In the genomic region with DNA sequence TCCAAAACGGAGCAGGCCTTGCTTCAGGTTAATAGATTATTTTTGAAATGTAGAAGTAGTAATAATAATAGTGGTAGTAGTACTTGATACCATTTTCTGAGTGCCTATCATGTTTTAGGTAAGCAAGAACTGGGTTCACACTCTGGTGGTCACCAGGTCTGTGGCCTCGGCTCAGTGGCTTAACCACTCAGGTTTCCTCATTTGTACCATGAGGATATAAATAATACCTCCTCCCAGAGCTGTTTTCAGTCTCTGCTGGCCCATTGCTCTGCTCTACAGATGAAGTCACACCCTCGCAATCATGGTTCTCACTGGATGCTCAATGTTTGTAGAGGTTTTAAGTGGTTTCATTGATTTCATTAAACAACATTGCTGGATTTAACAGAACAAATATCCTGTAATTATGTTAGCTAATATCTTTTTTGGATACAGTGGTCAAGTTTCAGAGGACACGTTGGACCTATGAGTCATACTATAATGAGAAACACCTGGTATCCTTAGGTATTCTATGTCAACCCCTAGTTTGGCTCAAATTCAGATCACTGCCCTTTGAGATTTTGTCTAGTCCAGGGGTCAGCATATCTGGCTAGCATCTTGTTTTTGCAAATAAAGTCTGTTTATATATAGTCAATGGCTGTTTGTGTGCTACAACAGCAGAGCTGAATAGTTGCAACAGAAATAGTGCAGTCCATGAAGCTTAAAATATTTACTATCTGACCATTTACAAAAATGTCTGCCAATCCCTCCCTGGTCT, we compare ENCODE assay signal across 20 cellular contexts. TPM values are rescaled to one million over a fixed set of nuclear protein-coding genes. Genes with fewer than 3 reads are reported as not detected.
DNase-seq lines count a peak whose midpoint lies in the region; ATAC-seq and TF ChIP-seq lines count a peak whose summit lies in the region.
"Had no signal": no experiment of that assay in that cellular context is flagged by ENCODE, and none has a peak within 500 bp of the region (broad histone marks: within the 10 kb centered on the region; RNA-seq: fewer than 3 reads in every experiment).

No MANE protein-coding gene starts in this region.

- TF ChIP-seq CTCF in SK-N-SH (IDR thresholded peaks at IDR 0.05): no peak
- no peak for TF ChIP-seq CTCF in stomach (IDR thresholded peaks at IDR 0.05)

- intact Hi-C loops in stomach (cut with DNase I; ENCODE audit: low total_unique reads): no loop called here

- H3K9ac ChIP-seq in SK-N-SH: no peak overlapping the region

- peaks cover 9% of the 10 kb centered on the region for H3F3A ChIP-seq in SK-N-SH (replicated peaks; ENCODE audit: insufficient read depth)

- ATAC-seq in HG03571 (IDR thresholded peaks at IDR 0.05; ENCODE audit: unreplicated experiment): peak; percentile 41
- no peak for ATAC-seq in GM21737 (IDR thresholded peaks at IDR 0.05; ENCODE audit: unreplicated experiment)
- ATAC-seq: activated CD8-positive, alpha-beta T cell treated with anti-CD3 and anti-CD28 coated beads, Interleukin-2, amount 10 ng/mL, durations not matched to agents 7 days and 5 days; left colon; natural killer cell; Panc1; stimulated activated effector memory CD8-positive, alpha-beta T cell treated with anti-CD3 and anti-CD28 coated beads, Interleukin-12 subunit alpha, Interleukin-12 subunit beta, amount 100 ng/mL, for 72 hours; upper lobe of right lung had no signal

- no peak overlapping the region for H2AFZ ChIP-seq in SK-N-SH (ENCODE audit: low read depth)

- no peaks in the 10 kb centered on the region for H3K79me2 ChIP-seq in SK-N-SH (ENCODE audit: insufficient read depth)

- H4K20me1 ChIP-seq in SK-N-SH (ENCODE audit: insufficient read depth): no peaks in the 10 kb centered on the region

- TF ChIP-seq POLR2A in stomach (IDR thresholded peaks at IDR 0.05): no peak

- H3K9me3 ChIP-seq in SK-N-SH (no peaks in the 10 kb centered on the region), stomach (no peaks in the 10 kb centered on the region)
- H3K9me3 ChIP-seq: upper lobe of right lung had no signal

- H3K4me3 ChIP-seq in SK-N-SH (ENCODE audit: low read depth in 2 of 2, low read length in 1 of 2) (no peak overlapping the region), stomach (no peak overlapping the region)
- H3K4me3 ChIP-seq: cardiac muscle cell, upper lobe of right lung had no signal

- TF ChIP-seq EP300 in SK-N-SH (IDR thresholded peaks at IDR 0.05; ENCODE audit: borderline replicate concordance in 1 of 2, low read depth in 1 of 2, low read length in 1 of 2) (peak; percentile 50 to 72; a peak in 2 of 4 replicates), stomach (IDR thresholded peaks at IDR 0.05) (no peak)

- CTCF ChIA-PET in SK-N-SH (lab: Yijun Ruan, JAX): interaction anchor here (0.6 to 3.3 kb wide), 7 partner anchors 10 to 634 kb away, joined by 3 to 24 read pairs (median 5); no protein-coding TSS in a partner anchor

- DNase-seq in DMS53 (lab: John Stamatoyannopoulos, UW) (peak; percentile 83), SK-N-SH (peak; percentile 24), iris pigment epithelial cell (ENCODE audit: low read depth) (peak; percentile 17), stomach (no peak), NCI-H187 treated with DMSO at 0.1 percent for 48 hours (lab: John Stamatoyannopoulos, UW) (no peak), GF-D8 (lab: John Stamatoyannopoulos, UW) (no peak)
- DNase-seq: activated CD8-positive, alpha-beta T cell treated with anti-CD3 and anti-CD28 coated beads, Interleukin-2, amount 10 ng/mL, durations not matched to agents 7 days and 5 days; activated naive CD4-positive, alpha-beta T cell; GOT3; left colon; MV-4-11; natural killer cell; retina; stimulated activated CD4-positive, alpha-beta T cell treated with anti-CD3 and anti-CD28 coated beads, Interleukin-2, amount 100 ng/mL, for 48 hours; upper lobe of right lung had no signal

- no peaks in the 10 kb centered on the region for H3K27me3 ChIP-seq in SK-N-SH (ENCODE audit: insufficient read depth)
- H3K27me3 ChIP-seq in stomach: no peaks in the 10 kb centered on the region
- H3K27me3 ChIP-seq: upper lobe of right lung had no signal

- H3K36me3 ChIP-seq in SK-N-SH (replicated peaks in 1 of 2; ENCODE audit: control insufficient read depth in 1 of 2, insufficient read depth in 2 of 2, low read length in 1 of 2) (peaks cover 0 to 12% of the 10 kb centered on the region in 2 experiments), stomach (peaks cover under 1 to 57% (median 40%) of the 10 kb centered on the region in 4 donors)
- H3K36me3 ChIP-seq: cardiac muscle cell had no signal

- POLR2A ChIA-PET in SK-N-SH (lab: Yijun Ruan, JAX): no interaction called here

- TF ChIP-seq RAD21 in SK-N-SH (IDR thresholded peaks at IDR 0.05; ENCODE audit: low read length): no peak

- H3K4me1 ChIP-seq in SK-N-SH (ENCODE audit: control insufficient read depth in 1 of 2, insufficient read depth in 2 of 2, low read depth in 1 of 2, low read length in 1 of 2) (peaks cover 9 to 33% of the 10 kb centered on the region in 2 experiments; a peak in 3 of 4 replicates), stomach (peaks cover 16 to 54% (median 40%) of the 10 kb centered on the region in 4 donors)
- H3K4me1 ChIP-seq: upper lobe of right lung had no signal

- peak overlapping the region; percentile 65 to 96; a peak in 3 of 4 replicates for H3K27ac ChIP-seq in SK-N-SH (ENCODE audit: low read depth in 2 of 2, low read length in 1 of 2)
- H3K27ac ChIP-seq in stomach: peak overlapping the region in 2 of 5 donors; percentile 14 to 29
- H3K27ac ChIP-seq: cardiac muscle cell, upper lobe of right lung had no signal

- H3K4me2 ChIP-seq in SK-N-SH: no peak overlapping the region

- no peaks in the 10 kb centered on the region for H3K9me2 ChIP-seq in SK-N-SH

- 52% methylated on average over 4 of the region's 4 CpGs for WGBS in SK-N-SH (ENCODE audit: low lambda C conversion rate)
- WGBS in stomach, 5 donors: 63 to 69% (median 66%) methylated on average over 4 of the region's 4 CpGs

TF ChIP-seq in SK-N-SH, 30 proteins besides CTCF, POLR2A, EP300 and RAD21 (continues in another document):
- TF ChIP-seq GATA2 (CRISPR knock-in tag; IDR thresholded peaks at IDR 0.05): 0 out of 2 replicates have a peak, but pooled peaks have one; percentile 11
- TF ChIP-seq NFIC (IDR thresholded peaks at IDR 0.05; ENCODE audit: borderline replicate concordance): peak; percentile 86
- TF ChIP-seq TEAD4 (IDR thresholded peaks at IDR 0.05; ENCODE audit: borderline replicate concordance, insufficient read depth): peak; percentile 59; the same call in 1 of the 2 replicates
- TF ChIP-seq, protein P1, sequence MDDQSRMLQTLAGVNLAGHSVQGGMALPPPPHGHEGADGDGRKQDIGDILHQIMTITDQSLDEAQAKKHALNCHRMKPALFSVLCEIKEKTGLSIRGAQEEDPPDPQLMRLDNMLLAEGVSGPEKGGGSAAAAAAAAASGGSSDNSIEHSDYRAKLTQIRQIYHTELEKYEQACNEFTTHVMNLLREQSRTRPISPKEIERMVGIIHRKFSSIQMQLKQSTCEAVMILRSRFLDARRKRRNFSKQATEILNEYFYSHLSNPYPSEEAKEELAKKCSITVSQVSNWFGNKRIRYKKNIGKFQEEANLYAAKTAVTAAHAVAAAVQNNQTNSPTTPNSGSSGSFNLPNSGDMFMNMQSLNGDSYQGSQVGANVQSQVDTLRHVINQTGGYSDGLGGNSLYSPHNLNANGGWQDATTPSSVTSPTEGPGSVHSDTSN (IDR thresholded peaks at IDR 0.05): peak; percentile 52; the same call in 1 of the 2 replicates
- 0 out of 2 replicates have a peak, but pooled peaks have one; percentile 13 for TF ChIP-seq GABPA (IDR thresholded peaks at IDR 0.05; ENCODE audit: low read depth)
- TF ChIP-seq, protein P2, sequence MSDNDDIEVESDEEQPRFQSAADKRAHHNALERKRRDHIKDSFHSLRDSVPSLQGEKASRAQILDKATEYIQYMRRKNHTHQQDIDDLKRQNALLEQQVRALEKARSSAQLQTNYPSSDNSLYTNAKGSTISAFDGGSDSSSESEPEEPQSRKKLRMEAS (IDR thresholded peaks at IDR 0.05; ENCODE audit: low read depth): no peak
- TF ChIP-seq FOXJ3 (CRISPR knock-in tag; IDR thresholded peaks at IDR 0.05): no peak
- no peak for TF ChIP-seq NRF1 (IDR thresholded peaks at IDR 0.05; ENCODE audit: low read depth, low read length)
- no peak for TF ChIP-seq SMC3 (IDR thresholded peaks at IDR 0.05; ENCODE audit: low read depth, low read length)
- no peak for TF ChIP-seq CHD2 (IDR thresholded peaks at IDR 0.05; ENCODE audit: low read length, partially characterized antibody)
- TF ChIP-seq, protein P3, sequence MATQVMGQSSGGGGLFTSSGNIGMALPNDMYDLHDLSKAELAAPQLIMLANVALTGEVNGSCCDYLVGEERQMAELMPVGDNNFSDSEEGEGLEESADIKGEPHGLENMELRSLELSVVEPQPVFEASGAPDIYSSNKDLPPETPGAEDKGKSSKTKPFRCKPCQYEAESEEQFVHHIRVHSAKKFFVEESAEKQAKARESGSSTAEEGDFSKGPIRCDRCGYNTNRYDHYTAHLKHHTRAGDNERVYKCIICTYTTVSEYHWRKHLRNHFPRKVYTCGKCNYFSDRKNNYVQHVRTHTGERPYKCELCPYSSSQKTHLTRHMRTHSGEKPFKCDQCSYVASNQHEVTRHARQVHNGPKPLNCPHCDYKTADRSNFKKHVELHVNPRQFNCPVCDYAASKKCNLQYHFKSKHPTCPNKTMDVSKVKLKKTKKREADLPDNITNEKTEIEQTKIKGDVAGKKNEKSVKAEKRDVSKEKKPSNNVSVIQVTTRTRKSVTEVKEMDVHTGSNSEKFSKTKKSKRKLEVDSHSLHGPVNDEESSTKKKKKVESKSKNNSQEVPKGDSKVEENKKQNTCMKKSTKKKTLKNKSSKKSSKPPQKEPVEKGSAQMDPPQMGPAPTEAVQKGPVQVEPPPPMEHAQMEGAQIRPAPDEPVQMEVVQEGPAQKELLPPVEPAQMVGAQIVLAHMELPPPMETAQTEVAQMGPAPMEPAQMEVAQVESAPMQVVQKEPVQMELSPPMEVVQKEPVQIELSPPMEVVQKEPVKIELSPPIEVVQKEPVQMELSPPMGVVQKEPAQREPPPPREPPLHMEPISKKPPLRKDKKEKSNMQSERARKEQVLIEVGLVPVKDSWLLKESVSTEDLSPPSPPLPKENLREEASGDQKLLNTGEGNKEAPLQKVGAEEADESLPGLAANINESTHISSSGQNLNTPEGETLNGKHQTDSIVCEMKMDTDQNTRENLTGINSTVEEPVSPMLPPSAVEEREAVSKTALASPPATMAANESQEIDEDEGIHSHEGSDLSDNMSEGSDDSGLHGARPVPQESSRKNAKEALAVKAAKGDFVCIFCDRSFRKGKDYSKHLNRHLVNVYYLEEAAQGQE (IDR thresholded peaks at IDR 0.05; ENCODE audit: low read depth, low read length): no peak
- TF ChIP-seq YY1 (IDR thresholded peaks at IDR 0.05; ENCODE audit: low read depth): no peak
- no peak for TF ChIP-seq RFX5 (IDR thresholded peaks at IDR 0.05; ENCODE audit: low read length)
- no peak for TF ChIP-seq RCOR1 (IDR thresholded peaks at IDR 0.05; ENCODE audit: low read length)
- TF ChIP-seq ELF1 (IDR thresholded peaks at IDR 0.05): no peak

RNA-seq across cellular contexts. Expression of a gene that starts 48.3 kb away (rescaled TPM):
- polyA plus RNA-seq in SK-N-SH (2012; rRNA removed): 28.6 and 37.2 TPM in 2 replicates
- 34.7 and 42.6 TPM in 2 replicates for polyA plus RNA-seq in SK-N-SH (2012; cell fraction: cytosol; rRNA removed)
- 16.2 and 48.0 TPM in 2 replicates for polyA plus RNA-seq in SK-N-SH (2012; cell fraction: nucleus; rRNA removed)
- 100 to 1,000 TPM in 1 of 5 donors, 10 to 100 TPM in 4; 21.4 to 144 (median 51.9) TPM for total RNA-seq in stomach
- 10 to 100 TPM in 2 of 3 donors, 1 to 10 TPM in 1; 8.1 to 11.9 (median 10.6) TPM for polyA plus RNA-seq in stomach

Comparison
In these comparisons a context has a peak if more than half of its experiments do, and no peak if none do; other contexts are left out.
1. DNase-seq: peak in DMS53 (single experiment), SK-N-SH (single experiment) and iris pigment epithelial cell (single experiment); none in stomach (single experiment), NCI-H187 treated with DMSO at 0.1 percent for 48 hours (single experiment) and GF-D8 (single experiment).